In the genomic region with DNA sequence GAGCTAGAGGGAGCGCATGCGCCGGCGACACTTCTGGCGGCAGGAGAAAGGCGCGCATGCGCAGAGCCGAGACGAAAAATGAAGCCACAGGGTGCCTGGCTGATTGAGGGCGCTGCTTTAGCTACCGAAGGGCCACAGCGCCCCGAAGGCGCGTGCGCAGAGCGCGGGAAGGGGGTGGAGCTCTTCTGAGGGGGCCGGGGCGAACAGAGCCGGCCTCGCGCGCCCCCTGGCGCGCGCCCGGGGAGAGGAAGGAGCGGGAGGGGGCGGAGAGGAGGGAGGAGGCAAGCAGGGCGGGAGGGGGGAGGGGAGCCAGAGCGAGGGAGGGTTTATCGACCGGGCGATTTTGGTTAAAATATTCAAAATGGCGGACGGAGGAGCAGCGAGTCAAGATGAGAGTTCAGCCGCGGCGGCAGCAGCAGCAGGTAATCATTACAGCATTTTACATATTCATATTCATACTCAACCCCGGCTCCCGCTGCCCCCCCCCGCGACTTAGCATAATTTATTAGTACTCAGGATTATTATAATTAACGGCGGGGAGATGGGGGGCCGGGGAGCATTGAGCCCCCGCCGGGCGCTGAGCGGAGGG, we compare ENCODE assay signal across 1 cellular context.
TF ChIP-seq lines count a peak whose summit lies in the region.

POU2F1 (plus strand) TSS at position 350 of the 589 bp plus-strand sequence; CDS start at position 362, 12 bp downstream.

TF ChIP-seq in HepG2, 621 proteins besides CTCF, POLR2A, EP300 and RAD21 (continued from another document and continues in another):
- TF ChIP-seq, protein P1, sequence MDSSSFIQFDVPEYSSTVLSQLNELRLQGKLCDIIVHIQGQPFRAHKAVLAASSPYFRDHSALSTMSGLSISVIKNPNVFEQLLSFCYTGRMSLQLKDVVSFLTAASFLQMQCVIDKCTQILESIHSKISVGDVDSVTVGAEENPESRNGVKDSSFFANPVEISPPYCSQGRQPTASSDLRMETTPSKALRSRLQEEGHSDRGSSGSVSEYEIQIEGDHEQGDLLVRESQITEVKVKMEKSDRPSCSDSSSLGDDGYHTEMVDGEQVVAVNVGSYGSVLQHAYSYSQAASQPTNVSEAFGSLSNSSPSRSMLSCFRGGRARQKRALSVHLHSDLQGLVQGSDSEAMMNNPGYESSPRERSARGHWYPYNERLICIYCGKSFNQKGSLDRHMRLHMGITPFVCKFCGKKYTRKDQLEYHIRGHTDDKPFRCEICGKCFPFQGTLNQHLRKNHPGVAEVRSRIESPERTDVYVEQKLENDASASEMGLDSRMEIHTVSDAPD (CRISPR knock-in tag; IDR thresholded peaks at IDR 0.05) = no peak
- TF ChIP-seq ZNF234 (CRISPR knock-in tag; conservative IDR thresholded peaks at IDR 0.05) (no peak), ZNF780A (CRISPR knock-in tag; IDR thresholded peaks at IDR 0.05) (0 out of 2 replicates have a peak, but pooled peaks have one; percentile 16), ZNF432 (CRISPR knock-in tag; IDR thresholded peaks at IDR 0.05; ENCODE audit: borderline replicate concordance) (no peak), BORCS8-MEF2B (CRISPR knock-in tag; IDR thresholded peaks at IDR 0.05) (no peak), ZNF564 (CRISPR knock-in tag; IDR thresholded peaks at IDR 0.05) (no peak), RBM22 (optimal IDR thresholded peaks at IDR 0.05; ENCODE audit: low read length) (no peak), CHD4 (IDR thresholded peaks at IDR 0.05; ENCODE audit: borderline replicate concordance, low read length) (no peak), ZNF710 (CRISPR knock-in tag; IDR thresholded peaks at IDR 0.05; ENCODE audit: borderline replicate concordance) (peak; percentile 2; the same call in 1 of the 2 replicates), FOXA1 (IDR thresholded peaks at IDR 0.05) (no peak), FOXA1 (CRISPR knock-in tag; IDR thresholded peaks at IDR 0.05) (no peak), ZNF549 (CRISPR knock-in tag; IDR thresholded peaks at IDR 0.05) (no peak), PHF20 (CRISPR knock-in tag; IDR thresholded peaks at IDR 0.05) (no peak), ZNF891 (CRISPR knock-in tag; IDR thresholded peaks at IDR 0.05) (no peak), ZNF274 (CRISPR knock-in tag; IDR thresholded peaks at IDR 0.05) (no peak), SP140L (CRISPR knock-in tag; IDR thresholded peaks at IDR 0.05; ENCODE audit: borderline replicate concordance) (no peak), SSRP1 (CRISPR knock-in tag; IDR thresholded peaks at IDR 0.05) (no peak), ZNF83 (CRISPR knock-in tag; IDR thresholded peaks at IDR 0.05; ENCODE audit: borderline replicate concordance) (no peak), NPAS2 (CRISPR knock-in tag; IDR thresholded peaks at IDR 0.05; ENCODE audit: borderline replicate concordance) (no peak), KLF12 (CRISPR knock-in tag; IDR thresholded peaks at IDR 0.05; ENCODE audit: borderline replicate concordance) (no peak), HNRNPUL1 (IDR thresholded peaks at IDR 0.05; ENCODE audit: low read depth, low read length) (no peak), ZSCAN25 (CRISPR knock-in tag; IDR thresholded peaks at IDR 0.05) (no peak), ZNF724P (CRISPR knock-in tag; IDR thresholded peaks at IDR 0.05; ENCODE audit: borderline replicate concordance) (no peak), SMC3 (IDR thresholded peaks at IDR 0.05; ENCODE audit: low read length) (no peak)
- TF ChIP-seq, protein P2, sequence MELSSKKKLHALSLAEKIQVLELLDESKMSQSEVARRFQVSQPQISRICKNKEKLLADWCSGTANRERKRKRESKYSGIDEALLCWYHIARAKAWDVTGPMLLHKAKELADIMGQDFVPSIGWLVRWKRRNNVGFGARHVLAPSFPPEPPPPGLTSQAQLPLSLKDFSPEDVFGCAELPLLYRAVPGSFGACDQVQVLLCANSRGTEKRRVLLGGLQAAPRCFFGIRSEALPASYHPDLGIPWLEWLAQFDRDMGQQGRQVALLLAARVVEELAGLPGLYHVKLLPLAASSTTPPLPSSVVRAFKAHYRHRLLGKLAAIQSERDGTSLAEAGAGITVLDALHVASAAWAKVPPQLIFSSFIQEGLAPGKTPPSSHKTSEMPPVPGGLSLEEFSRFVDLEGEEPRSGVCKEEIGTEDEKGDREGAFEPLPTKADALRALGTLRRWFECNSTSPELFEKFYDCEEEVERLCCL (CRISPR knock-in tag; IDR thresholded peaks at IDR 0.05; ENCODE audit: borderline replicate concordance) = no peak
- TF ChIP-seq, protein P3, sequence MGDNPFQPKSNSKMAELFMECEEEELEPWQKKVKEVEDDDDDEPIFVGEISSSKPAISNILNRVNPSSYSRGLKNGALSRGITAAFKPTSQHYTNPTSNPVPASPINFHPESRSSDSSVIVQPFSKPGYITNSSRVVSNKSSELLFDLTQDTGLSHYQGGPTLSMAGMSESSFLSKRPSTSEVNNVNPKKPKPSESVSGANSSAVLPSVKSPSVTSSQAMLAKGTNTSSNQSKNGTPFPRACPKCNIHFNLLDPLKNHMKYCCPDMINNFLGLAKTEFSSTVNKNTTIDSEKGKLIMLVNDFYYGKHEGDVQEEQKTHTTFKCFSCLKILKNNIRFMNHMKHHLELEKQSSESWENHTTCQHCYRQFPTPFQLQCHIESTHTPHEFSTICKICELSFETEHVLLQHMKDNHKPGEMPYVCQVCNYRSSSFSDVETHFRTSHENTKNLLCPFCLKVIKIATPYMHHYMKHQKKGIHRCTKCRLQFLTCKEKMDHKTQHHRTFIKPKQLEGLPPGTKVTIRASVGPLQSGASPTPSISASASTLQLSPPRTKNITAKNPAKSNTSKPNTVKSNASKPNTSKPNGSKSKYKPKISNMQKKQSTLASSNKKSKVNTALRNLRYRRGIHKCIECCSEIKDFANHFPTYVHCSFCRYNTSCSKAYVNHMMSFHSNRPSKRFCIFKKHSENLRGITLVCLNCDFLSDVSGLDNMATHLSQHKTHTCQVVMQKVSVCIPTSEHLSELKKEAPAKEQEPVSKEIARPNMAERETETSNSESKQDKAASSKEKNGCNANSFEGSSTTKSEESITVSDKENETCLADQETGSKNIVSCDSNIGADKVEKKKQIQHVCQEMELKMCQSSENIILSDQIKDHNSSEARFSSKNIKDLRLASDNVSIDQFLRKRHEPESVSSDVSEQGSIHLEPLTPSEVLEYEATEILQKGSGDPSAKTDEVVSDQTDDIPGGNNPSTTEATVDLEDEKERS (CRISPR knock-in tag; IDR thresholded peaks at IDR 0.05) = no peak
- TF ChIP-seq, protein P4, sequence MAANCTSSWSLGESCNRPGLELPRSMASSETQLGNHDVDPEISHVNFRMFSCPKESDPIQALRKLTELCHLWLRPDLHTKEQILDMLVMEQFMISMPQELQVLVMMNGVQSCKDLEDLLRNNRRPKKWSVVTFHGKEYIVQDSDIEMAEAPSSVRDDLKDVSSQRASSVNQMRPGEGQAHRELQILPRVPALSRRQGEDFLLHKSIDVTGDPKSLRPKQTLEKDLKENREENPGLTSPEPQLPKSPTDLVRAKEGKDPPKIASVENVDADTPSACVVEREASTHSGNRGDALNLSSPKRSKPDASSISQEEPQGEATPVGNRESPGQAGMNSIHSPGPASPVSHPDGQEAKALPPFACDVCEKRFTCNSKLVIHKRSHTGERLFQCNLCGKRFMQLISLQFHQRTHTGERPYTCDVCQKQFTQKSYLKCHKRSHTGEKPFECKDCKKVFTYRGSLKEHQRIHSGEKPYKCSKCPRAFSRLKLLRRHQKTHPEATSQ (CRISPR knock-in tag; IDR thresholded peaks at IDR 0.05; ENCODE audit: borderline replicate concordance) = no peak
- TF ChIP-seq, protein P5, sequence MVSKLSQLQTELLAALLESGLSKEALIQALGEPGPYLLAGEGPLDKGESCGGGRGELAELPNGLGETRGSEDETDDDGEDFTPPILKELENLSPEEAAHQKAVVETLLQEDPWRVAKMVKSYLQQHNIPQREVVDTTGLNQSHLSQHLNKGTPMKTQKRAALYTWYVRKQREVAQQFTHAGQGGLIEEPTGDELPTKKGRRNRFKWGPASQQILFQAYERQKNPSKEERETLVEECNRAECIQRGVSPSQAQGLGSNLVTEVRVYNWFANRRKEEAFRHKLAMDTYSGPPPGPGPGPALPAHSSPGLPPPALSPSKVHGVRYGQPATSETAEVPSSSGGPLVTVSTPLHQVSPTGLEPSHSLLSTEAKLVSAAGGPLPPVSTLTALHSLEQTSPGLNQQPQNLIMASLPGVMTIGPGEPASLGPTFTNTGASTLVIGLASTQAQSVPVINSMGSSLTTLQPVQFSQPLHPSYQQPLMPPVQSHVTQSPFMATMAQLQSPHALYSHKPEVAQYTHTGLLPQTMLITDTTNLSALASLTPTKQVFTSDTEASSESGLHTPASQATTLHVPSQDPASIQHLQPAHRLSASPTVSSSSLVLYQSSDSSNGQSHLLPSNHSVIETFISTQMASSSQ (IDR thresholded peaks at IDR 0.05; ENCODE audit: low read depth) = no peak
- TF ChIP-seq, protein P5 (CRISPR knock-in tag; IDR thresholded peaks at IDR 0.05; ENCODE audit: borderline replicate concordance) = no peak
- TF ChIP-seq, protein P6, sequence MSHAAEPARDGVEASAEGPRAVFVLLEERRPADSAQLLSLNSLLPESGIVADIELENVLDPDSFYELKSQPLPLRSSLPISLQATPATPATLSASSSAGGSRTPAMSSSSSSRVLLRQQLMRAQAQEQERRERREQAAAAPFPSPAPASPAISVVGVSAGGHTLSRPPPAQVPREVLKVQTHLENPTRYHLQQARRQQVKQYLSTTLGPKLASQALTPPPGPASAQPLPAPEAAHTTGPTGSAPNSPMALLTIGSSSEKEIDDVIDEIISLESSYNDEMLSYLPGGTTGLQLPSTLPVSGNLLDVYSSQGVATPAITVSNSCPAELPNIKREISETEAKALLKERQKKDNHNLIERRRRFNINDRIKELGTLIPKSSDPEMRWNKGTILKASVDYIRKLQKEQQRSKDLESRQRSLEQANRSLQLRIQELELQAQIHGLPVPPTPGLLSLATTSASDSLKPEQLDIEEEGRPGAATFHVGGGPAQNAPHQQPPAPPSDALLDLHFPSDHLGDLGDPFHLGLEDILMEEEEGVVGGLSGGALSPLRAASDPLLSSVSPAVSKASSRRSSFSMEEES (CRISPR knock-in tag; IDR thresholded peaks at IDR 0.05) = no peak
- TF ChIP-seq, protein P7, sequence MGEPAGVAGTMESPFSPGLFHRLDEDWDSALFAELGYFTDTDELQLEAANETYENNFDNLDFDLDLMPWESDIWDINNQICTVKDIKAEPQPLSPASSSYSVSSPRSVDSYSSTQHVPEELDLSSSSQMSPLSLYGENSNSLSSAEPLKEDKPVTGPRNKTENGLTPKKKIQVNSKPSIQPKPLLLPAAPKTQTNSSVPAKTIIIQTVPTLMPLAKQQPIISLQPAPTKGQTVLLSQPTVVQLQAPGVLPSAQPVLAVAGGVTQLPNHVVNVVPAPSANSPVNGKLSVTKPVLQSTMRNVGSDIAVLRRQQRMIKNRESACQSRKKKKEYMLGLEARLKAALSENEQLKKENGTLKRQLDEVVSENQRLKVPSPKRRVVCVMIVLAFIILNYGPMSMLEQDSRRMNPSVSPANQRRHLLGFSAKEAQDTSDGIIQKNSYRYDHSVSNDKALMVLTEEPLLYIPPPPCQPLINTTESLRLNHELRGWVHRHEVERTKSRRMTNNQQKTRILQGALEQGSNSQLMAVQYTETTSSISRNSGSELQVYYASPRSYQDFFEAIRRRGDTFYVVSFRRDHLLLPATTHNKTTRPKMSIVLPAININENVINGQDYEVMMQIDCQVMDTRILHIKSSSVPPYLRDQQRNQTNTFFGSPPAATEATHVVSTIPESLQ (CRISPR knock-in tag; conservative IDR thresholded peaks at IDR 0.05) = no peak
- TF ChIP-seq, protein P8, sequence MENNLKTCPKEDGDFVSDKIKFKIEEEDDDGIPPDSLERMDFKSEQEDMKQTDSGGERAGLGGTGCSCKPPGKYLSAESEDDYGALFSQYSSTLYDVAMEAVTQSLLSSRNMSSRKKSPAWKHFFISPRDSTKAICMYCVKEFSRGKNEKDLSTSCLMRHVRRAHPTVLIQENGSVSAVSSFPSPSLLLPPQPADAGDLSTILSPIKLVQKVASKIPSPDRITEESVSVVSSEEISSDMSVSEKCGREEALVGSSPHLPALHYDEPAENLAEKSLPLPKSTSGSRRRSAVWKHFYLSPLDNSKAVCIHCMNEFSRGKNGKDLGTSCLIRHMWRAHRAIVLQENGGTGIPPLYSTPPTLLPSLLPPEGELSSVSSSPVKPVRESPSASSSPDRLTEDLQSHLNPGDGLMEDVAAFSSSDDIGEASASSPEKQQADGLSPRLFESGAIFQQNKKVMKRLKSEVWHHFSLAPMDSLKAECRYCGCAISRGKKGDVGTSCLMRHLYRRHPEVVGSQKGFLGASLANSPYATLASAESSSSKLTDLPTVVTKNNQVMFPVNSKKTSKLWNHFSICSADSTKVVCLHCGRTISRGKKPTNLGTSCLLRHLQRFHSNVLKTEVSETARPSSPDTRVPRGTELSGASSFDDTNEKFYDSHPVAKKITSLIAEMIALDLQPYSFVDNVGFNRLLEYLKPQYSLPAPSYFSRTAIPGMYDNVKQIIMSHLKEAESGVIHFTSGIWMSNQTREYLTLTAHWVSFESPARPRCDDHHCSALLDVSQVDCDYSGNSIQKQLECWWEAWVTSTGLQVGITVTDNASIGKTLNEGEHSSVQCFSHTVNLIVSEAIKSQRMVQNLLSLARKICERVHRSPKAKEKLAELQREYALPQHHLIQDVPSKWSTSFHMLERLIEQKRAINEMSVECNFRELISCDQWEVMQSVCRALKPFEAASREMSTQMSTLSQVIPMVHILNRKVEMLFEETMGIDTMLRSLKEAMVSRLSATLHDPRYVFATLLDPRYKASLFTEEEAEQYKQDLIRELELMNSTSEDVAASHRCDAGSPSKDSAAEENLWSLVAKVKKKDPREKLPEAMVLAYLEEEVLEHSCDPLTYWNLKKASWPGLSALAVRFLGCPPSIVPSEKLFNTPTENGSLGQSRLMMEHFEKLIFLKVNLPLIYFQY (CRISPR knock-in tag; IDR thresholded peaks at IDR 0.05; ENCODE audit: borderline replicate concordance) = no peak
- TF ChIP-seq, protein P9, sequence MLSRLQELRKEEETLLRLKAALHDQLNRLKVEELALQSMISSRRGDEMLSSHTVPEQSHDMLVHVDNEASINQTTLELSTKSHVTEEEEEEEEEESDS (CRISPR knock-in tag; IDR thresholded peaks at IDR 0.05; ENCODE audit: borderline replicate concordance) = no peak
